Comparison of ENCODE assay signal across 22 cellular contexts in genomic region chrX:46016296-46016695, GRCh38.
"Had no signal": no experiment of that assay in that cellular context is flagged by ENCODE, and none has a peak within 500 bp of the region (broad histone marks: within the 10 kb centered on the region; RNA-seq: fewer than 3 reads in every experiment).

No MANE protein-coding gene starts in this region.

- DNase-seq: dermis blood vessel endothelial cell; dorsolateral prefrontal cortex; effector CD4-positive, alpha-beta T cell; effector memory CD4-positive, alpha-beta T cell; heart right ventricle; hippocampal formation; left cardiac atrium; left lung; left ventricle myocardium superior; lower lobe of right lung; mesenchymal stem cell; mucosa of descending colon; naive B cell had no signal

- H3K4me3 Mint-ChIP-seq: mesothelial cell of epicardium, naive B cell had no signal

- H3K27ac ChIP-seq: coronary artery, dorsolateral prefrontal cortex, esophagus muscularis mucosa, foreskin keratinocyte, gastroesophageal sphincter, heart right ventricle, left lung, lower lobe of right lung had no signal

- H3K9me3 ChIP-seq: esophagus muscularis mucosa, gastroesophageal sphincter, heart right ventricle, left lung, lower lobe of right lung, mucosa of descending colon had no signal

- H3K27me3 ChIP-seq: esophagus muscularis mucosa, foreskin keratinocyte, gastroesophageal sphincter had no signal

- H3K36me3 Mint-ChIP-seq: mesothelial cell of epicardium, naive B cell had no signal

- ATAC-seq: foreskin keratinocyte, gastroesophageal sphincter, heart right ventricle, left cardiac atrium, left lung, left ventricle myocardium superior, lower lobe of right lung, mucosa of descending colon had no signal

- H3K36me3 ChIP-seq: esophagus muscularis mucosa, gastroesophageal sphincter, heart right ventricle, left lung, lower lobe of right lung had no signal

- H3K4me3 ChIP-seq: coronary artery, dorsolateral prefrontal cortex, esophagus muscularis mucosa, gastroesophageal sphincter, heart right ventricle, left lung, lower lobe of right lung, mucosa of descending colon had no signal

- H3K4me1 Mint-ChIP-seq: mesothelial cell of epicardium, naive B cell had no signal

- H3K27ac Mint-ChIP-seq: mesothelial cell of epicardium, naive B cell had no signal

- H3K4me1 ChIP-seq: esophagus muscularis mucosa, gastroesophageal sphincter, heart right ventricle, left lung, lower lobe of right lung had no signal

- FAIRE-seq: endothelial cell of umbilical vein, frontal cortex, islet of Langerhans, keratinocyte had no signal
